Comparison of ENCODE assay signal across 22 cellular contexts in genomic region chr5:32155211-32155610, GRCh38. TPM values are rescaled to one million over a fixed set of nuclear protein-coding genes. Genes with fewer than 3 reads are reported as not detected.
DNase-seq lines count a peak whose midpoint lies in the region; ATAC-seq, FAIRE-seq and TF ChIP-seq lines count a peak whose summit lies in the region.
"Had no signal": no experiment of that assay in that cellular context is flagged by ENCODE, and none has a peak within 500 bp of the region (broad histone marks: within the 10 kb centered on the region; RNA-seq: fewer than 3 reads in every experiment).

No MANE protein-coding gene starts in this region.

- no peak for TF ChIP-seq EP300 in GM12878 (IDR thresholded peaks at IDR 0.05; ENCODE audit: borderline replicate concordance in 1 of 2, control insufficient read depth in 1 of 2, low read depth in 2 of 2, low read length in 2 of 2)
- TF ChIP-seq EP300 in upper lobe of left lung (IDR thresholded peaks at IDR 0.05), result no peak

- H3K27ac ChIP-seq in HEK293 (ENCODE audit: extremely low read depth, low read depth, low read length), result no peak overlapping the region
- H3K27ac ChIP-seq in GM12878 (ENCODE audit: control insufficient read depth, insufficient read depth), result no peak overlapping the region
- no peak overlapping the region for H3K27ac ChIP-seq in trophoblast cell (ENCODE audit: low read depth, low read length)
- H3K27ac ChIP-seq in upper lobe of left lung, result no peak overlapping the region
- no peak overlapping the region for H3K27ac ChIP-seq in tibial artery

- no peak overlapping the region for H2BK120ac ChIP-seq in trophoblast cell (ENCODE audit: insufficient read depth, low read length, poor library complexity)

- H3K79me2 ChIP-seq in GM12878 (ENCODE audit: control insufficient read depth, insufficient read depth, low read length), result peaks cover 92% of the 10 kb centered on the region
- peaks cover 17% of the 10 kb centered on the region for H3K79me2 ChIP-seq in trophoblast cell (ENCODE audit: control insufficient read depth, insufficient read depth, low read length, poor library complexity)

- H4K12ac ChIP-seq in trophoblast cell (ENCODE audit: low read depth, low read length), result no peak overlapping the region

- H2BK5ac ChIP-seq in trophoblast cell (ENCODE audit: low read depth, low read length, poor library complexity), result no peak overlapping the region

- intact Hi-C loops in GM12878 (cut with micrococcal nuclease; ENCODE audit: unreplicated experiment), result no loop called here
- intact Hi-C loops in tibial artery (cut with DNase I; ENCODE audit: low total_unique reads), result no loop called here

- RAD21 ChIA-PET in GM12878 (lab: Charles Lee; ENCODE audit: unreplicated experiment), result interaction anchor here (1.3 kb wide), 1 partner anchor 9 kb away, joined by 5 read pairs; no protein-coding TSS in a partner anchor

- H3K4me1 ChIP-seq in HEK293 (ENCODE audit: control insufficient read depth, insufficient read depth, low read length) (peaks cover 23% of the 10 kb centered on the region; the same call in 1 of the 2 replicates), GM12878 (ENCODE audit: control insufficient read depth, insufficient read depth, low read length) (peaks cover 32% of the 10 kb centered on the region), trophoblast cell (ENCODE audit: control insufficient read depth in 1 of 2, insufficient read depth in 2 of 2, low read length in 2 of 2) (no peaks in the 10 kb centered on the region), upper lobe of left lung (peaks cover 48 to 60% (median 48%) of the 10 kb centered on the region in 4 donors), tibial artery (peaks cover 0 to 90% (median 41%) of the 10 kb centered on the region in 4 donors)
- H3K4me1 ChIP-seq: BE2C, Caco-2 had no signal

- ATAC-seq in GM18511 (IDR thresholded peaks at IDR 0.05; ENCODE audit: unreplicated experiment) (peak; percentile 10), GM12878 (peak; percentile 6; the same call in 2 of the 3 replicates), upper lobe of left lung (ENCODE audit: low FRiP score in 2 of 2) (no peak)
- ATAC-seq: GM23338, HCT116 had no signal

- DNase-seq in GM12878 (ENCODE audit: low read depth, low spot score) (no peak), trophoblast cell (no peak), upper lobe of left lung (no peak), HPDE6-E6E7 (ENCODE audit: extremely low spot score) (no peak), tibial artery (no peak)
- DNase-seq: ACHN; BE2C; C1 segment of cervical spinal cord; Caco-2; CD4-positive, alpha-beta T cell; H7; IMR-90; KBM-7 had no signal

- H3K14ac ChIP-seq in trophoblast cell (ENCODE audit: low read length), result no peak overlapping the region

- H3K9ac ChIP-seq in GM12878 (ENCODE audit: control insufficient read depth, insufficient read depth, low read length) (no peak overlapping the region), trophoblast cell (ENCODE audit: low read length) (no peak overlapping the region)

- H3K27me3 ChIP-seq in GM12878 (replicated peaks in 1 of 2; ENCODE audit: control insufficient read depth in 2 of 2, insufficient read depth in 2 of 2, low read length in 1 of 2) (no peaks in the 10 kb centered on the region), trophoblast cell (ENCODE audit: insufficient read depth, low read length) (no peaks in the 10 kb centered on the region), upper lobe of left lung (no peaks in the 10 kb centered on the region), tibial artery (no peaks in the 10 kb centered on the region)
- H3K27me3 ChIP-seq: BE2C had no signal

- H3K4me2 ChIP-seq in GM12878 (ENCODE audit: control insufficient read depth, insufficient read depth) (peak overlapping the region; percentile 45; the same call in 1 of the 2 replicates), trophoblast cell (ENCODE audit: low read length) (no peak overlapping the region)
- H3K4me2 ChIP-seq: GM23338 had no signal

- TF ChIP-seq CTCF in HEK293 (tag by site-specific recombination; IDR thresholded peaks at IDR 0.05), result no peak
- TF ChIP-seq CTCF in GM12878 (IDR thresholded peaks at IDR 0.05 in 2 of 3, conservative IDR thresholded peaks at IDR 0.05 in 1 of 3; ENCODE audit: control insufficient read depth in 2 of 3, extremely low read depth in 1 of 3, insufficient read depth in 1 of 3, low read depth in 3 of 3, low read length in 3 of 3), result no peak
- TF ChIP-seq CTCF in upper lobe of left lung (IDR thresholded peaks at IDR 0.05), result no peak
- no peak for TF ChIP-seq CTCF in tibial artery (IDR thresholded peaks at IDR 0.05)

- FAIRE-seq in GM12878 (lab: Jason Lieb, UNC), result no peak
- FAIRE-seq: A204.1, D721Med, G401.6, GM12892, GM18507 had no signal

- POLR2A ChIA-PET in HEK293 (lab: Yijun Ruan, JAX) (interaction anchor here (0.7 to 1.3 kb wide), 3 partner anchors 19 to 245 kb away, joined by 3 to 4 read pairs (median 4); partner anchors contain the start of gene GOLPH3), GM12878 (lab: Charles Lee) (no interaction called here)

- peaks cover 0 to 8% of the 10 kb centered on the region in 2 experiments; a peak in 2 of 3 replicates for H3K36me3 ChIP-seq in HEK293 (ENCODE audit: control insufficient read depth in 2 of 2, insufficient read depth in 1 of 2, low read length in 2 of 2)
- peaks cover 0 to 18% of the 10 kb centered on the region in 2 experiments; a peak in 2 of 4 replicates for H3K36me3 ChIP-seq in GM12878 (ENCODE audit: control insufficient read depth in 2 of 2, insufficient read depth in 2 of 2, low read length in 1 of 2)
- peaks cover 0 to 7% of the 10 kb centered on the region in 2 experiments for H3K36me3 ChIP-seq in trophoblast cell (ENCODE audit: control insufficient read depth in 1 of 2, insufficient read depth in 2 of 2, low read length in 2 of 2)
- H3K36me3 ChIP-seq in upper lobe of left lung, result peaks cover 0 to 3% (median 0%) of the 10 kb centered on the region in 4 donors
- no peaks in the 10 kb centered on the region for H3K36me3 ChIP-seq in tibial artery
- H3K36me3 ChIP-seq: BE2C had no signal

- no peaks in the 10 kb centered on the region for H3K79me1 ChIP-seq in trophoblast cell (ENCODE audit: low read length)

- no TSS peak for BruUV-seq in GM12878 (replicated peaks; lab: Mats Ljungman, UMichigan)

- H3K4ac ChIP-seq in trophoblast cell (ENCODE audit: low read depth, low read length), result peak overlapping the region; percentile 47

- no peak overlapping the region for H3K18ac ChIP-seq in trophoblast cell (ENCODE audit: low read length)

- no peak overlapping the region for H2AK5ac ChIP-seq in trophoblast cell (ENCODE audit: low read length)

- TF ChIP-seq POLR2A in GM12878 (IDR thresholded peaks at IDR 0.05; ENCODE audit: low read depth, low read length) (no peak), upper lobe of left lung (IDR thresholded peaks at IDR 0.05) (no peak)

- H3K9me3 ChIP-seq in HEK293 (ENCODE audit: control insufficient read depth, insufficient read depth, low read depth, low read length), result no peaks in the 10 kb centered on the region
- H3K9me3 ChIP-seq in GM12878 (replicated peaks; ENCODE audit: control insufficient read depth, insufficient read depth, low read length), result no peaks in the 10 kb centered on the region
- no peaks in the 10 kb centered on the region for H3K9me3 ChIP-seq in trophoblast cell (ENCODE audit: insufficient read depth, low read depth, low read length)
- no peaks in the 10 kb centered on the region for H3K9me3 ChIP-seq in upper lobe of left lung
- H3K9me3 ChIP-seq in tibial artery, result no peaks in the 10 kb centered on the region
- H3K9me3 ChIP-seq: BE2C, Caco-2 had no signal

- TF ChIP-seq RAD21 in GM12878 (IDR thresholded peaks at IDR 0.05; ENCODE audit: insufficient read depth, low read depth, low read length), result no peak

- no peak overlapping the region for H3K23ac ChIP-seq in trophoblast cell (ENCODE audit: low read length)

- no peak overlapping the region for H2BK12ac ChIP-seq in trophoblast cell (ENCODE audit: low read length)

- H4K91ac ChIP-seq in trophoblast cell (ENCODE audit: low read depth, low read length), result no peak overlapping the region

- in situ Hi-C loops in GM12878 (cut with MboI), result no loop called here

- no peak overlapping the region for H4K8ac ChIP-seq in trophoblast cell (ENCODE audit: low read depth, low read length)

- H2AFZ ChIP-seq in GM12878 (ENCODE audit: control insufficient read depth, low read depth, low read length), result no peak overlapping the region
- no peak overlapping the region for H2AFZ ChIP-seq in trophoblast cell (ENCODE audit: insufficient read depth, low read length, poor library complexity)
- H2AFZ ChIP-seq: GM23338 had no signal

- H3K4me3 ChIP-seq in HEK293 (ENCODE audit: low read depth, low read length), result no peak overlapping the region
- H3K4me3 ChIP-seq in GM12878, result no peak overlapping the region
- no peak overlapping the region for H3K4me3 ChIP-seq in trophoblast cell (ENCODE audit: low read depth, low read length)
- H3K4me3 ChIP-seq in upper lobe of left lung, result no peak overlapping the region
- H3K4me3 ChIP-seq in tibial artery, result no peak overlapping the region
- H3K4me3 ChIP-seq: GM23338 had no signal

- SMC1A ChIA-PET in GM12878 (lab: Charles Lee; ENCODE audit: uncharacterized antibody, unreplicated experiment), result interaction anchor here (0.9 to 1.9 kb wide), 3 partner anchors 10 to 175 kb away, joined by 3 to 7 read pairs (median 3); no protein-coding TSS in a partner anchor

- peaks cover 4% of the 10 kb centered on the region; the same call in 1 of the 2 replicates for H4K20me1 ChIP-seq in GM12878 (ENCODE audit: control insufficient read depth, insufficient read depth)

- CTCF ChIA-PET in HEK293 (lab: Yijun Ruan, JAX) (interaction anchor here (0.6 kb wide), 1 partner anchor 1724 kb away, joined by 3 read pairs; no protein-coding TSS in a partner anchor), GM12878 (lab: Yijun Ruan, JAX) (interaction anchor here (0.8 kb wide), 1 partner anchor 9 kb away, joined by 3 read pairs; no protein-coding TSS in a partner anchor)

- WGBS in GM12878 (ENCODE audit: insufficient coverage, insufficient replicate concordance, low lambda C conversion rate, missing lambda C conversion rate), result 94% methylated on average over 2 of the region's 2 CpGs
- WGBS in trophoblast cell (ENCODE audit: extremely low coverage, insufficient coverage, insufficient read length), result no CpG with 5 or more reads among the region's 2 CpGs
- WGBS in upper lobe of left lung, 2 donors, result 88 to 94% methylated on average over 2 of the region's 2 CpGs

RNA-seq across cellular contexts. Expression of gene GOLPH3, which starts 18.9 kb away (rescaled TPM):
- 47.7 and 54.5 TPM in 2 replicates for total RNA-seq in GM12878 (2013; cell fraction: nucleolus; rRNA removed)
- total RNA-seq in GM12878 (2014; rRNA removed) (45.4 and 51.9 TPM in 2 replicates), GM12878 (2014; rRNA removed; fragmentation: Illumina TruSeq; extraction: Trizol) (39.4 and 40.8 TPM in 2 replicates), GM12878 (2021) (62.4 and 67.2 TPM in 2 replicates), upper lobe of left lung (100 to 1,000 TPM in 5 of 6 donors, 10 to 100 TPM in 1; 90.1 to 127 (median 123) TPM)
- polyA plus RNA-seq in GM12878 (2011; ENCODE audit: low read depth), result 23.8 TPM
- polyA plus RNA-seq in GM12878 (2011; rRNA removed) (40.9 and 48.4 TPM in 2 replicates), GM12878 (2014; fragmentation: Illumina TruSeq; extraction: Trizol) (54.4 and 70.4 TPM in 2 replicates), GM12878 (2014; fragmentation: Nextera tagmentation; extraction: Ambion mirVana) (10 to 100 TPM; 14.0 to 28.5 TPM), GM12878 (2014; rRNA removed) (34.1 and 35.2 TPM in 2 replicates), GM12878 (2016; fragmentation: Nextera tagmentation; extraction: Ambion mirVana) (10 to 100 TPM; 74.8 to 79.7 TPM)
- polyA plus RNA-seq in GM12878 (2011; cell fraction: cytosol; rRNA removed), result 22.2 and 24.9 TPM in 2 replicates
- 15.3 and 17.8 TPM in 2 replicates for polyA plus RNA-seq in GM12878 (2011; cell fraction: nucleus; rRNA removed)
- polyA plus RNA-seq in GM12878 (2012), result 36.4 and 37.1 TPM in 2 replicates
- polyA minus RNA-seq in GM12878 (2011; rRNA and poly(A)+ RNA removed), result 40.7 and 46.6 TPM in 2 replicates
- polyA minus RNA-seq in GM12878 (2011; cell fraction: cytosol; rRNA and poly(A)+ RNA removed), result 21.2 and 29.1 TPM in 2 replicates
- polyA minus RNA-seq in GM12878 (2011; cell fraction: nucleus; rRNA and poly(A)+ RNA removed), result 16.0 and 27.4 TPM in 2 replicates
- polyA plus RNA-seq in trophoblast cell (2013), result 87.4 and 93.1 TPM in 2 replicates

Comparison
In these comparisons a context has a peak if more than half of its experiments do, and no peak if none do; other contexts are left out.
1. ATAC-seq: peak in GM18511 (single experiment) and GM12878 (single experiment); none in upper lobe of left lung (0 of 2).